Comparison of ENCODE assay signal across 23 cellular contexts in the genomic region with DNA sequence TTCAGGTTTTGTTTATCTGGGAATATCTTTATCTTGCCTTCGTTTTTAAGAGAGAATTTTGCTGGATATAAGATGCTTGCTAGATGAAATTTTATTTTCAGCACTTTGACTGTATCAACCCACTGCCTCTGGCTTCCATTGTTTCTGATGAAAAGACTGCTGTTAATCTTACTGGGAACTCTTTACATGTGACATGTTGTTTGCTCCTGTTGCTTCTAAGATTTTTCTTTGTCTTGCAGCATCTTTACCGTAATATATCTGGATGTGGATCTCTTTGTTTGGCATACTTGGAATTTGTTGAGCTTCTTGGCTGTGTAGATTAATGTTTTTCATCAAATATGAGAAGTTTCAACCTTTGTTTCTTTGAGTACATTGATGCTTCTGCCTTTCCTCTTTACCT.
"Had no signal": no experiment of that assay in that cellular context is flagged by ENCODE, and none has a peak within 500 bp of the region (broad histone marks: within the 10 kb centered on the region; RNA-seq: fewer than 3 reads in every experiment).

No MANE protein-coding gene starts in this region.

- H3K27me3 ChIP-seq: MG63 had no signal

- FAIRE-seq: RCC 7860 had no signal

- DNase-seq: KBM-7, MG63, NCI-H1092, NCI-H1105 treated with DMSO at 0.1 percent for 48 hours, NCI-H1417 treated with DMSO at 0.1 percent for 48 hours, NCI-H146, NCI-H1694 treated with DMSO at 0.1 percent for 48 hours, NCI-H2029, NCI-H2081 treated with DMSO at 0.1 percent for 48 hours, NCI-H2171, NCI-H226, NCI-H446, NCI-H510A, NCI-H524 treated with DMSO at 0.1 percent for 48 hours, NCI-H69, NCI-H774, Right ventricle myocardium superior, RPMI8226, SIG-M5 had no signal

- H3K36me3 ChIP-seq: MG63, SJSA1 had no signal

- H3K4me3 ChIP-seq: MG63, SJSA1, SK-N-MC had no signal

- H3K4me1 ChIP-seq: SJSA1 had no signal

- H3K4me1 Mint-ChIP-seq: IgD-negative memory B cell had no signal

- H3K27ac Mint-ChIP-seq: IgD-negative memory B cell had no signal

- H3K27ac ChIP-seq: SJSA1, SK-N-MC had no signal

- H3K4me3 Mint-ChIP-seq: IgD-negative memory B cell had no signal
